In genomic region chr9:88278036-88278435, GRCh38 we compare ENCODE assay signal across 28 cellular contexts.
"Had no signal": no experiment of that assay in that cellular context is flagged by ENCODE, and none has a peak within 500 bp of the region (broad histone marks: within the 10 kb centered on the region; RNA-seq: fewer than 3 reads in every experiment).

No MANE protein-coding gene starts in this region.

- H3K9me3 ChIP-seq: lower lobe of right lung, ovary, prostate gland, testis, thyroid gland, transverse colon, upper lobe of right lung had no signal

- ATAC-seq: left cardiac atrium; left lobe of liver; left ventricle myocardium superior; lower lobe of right lung; natural killer cell; right cardiac atrium; sciatic nerve; stimulated activated naive B cell treated with anti-CD40 and anti-IgM and Interleukin-4, amounts not matched to agents 10 μg/mL and 1 μg/mL and 100 μg/mL, for 72 hours; stimulated activated naive CD8-positive, alpha-beta T cell treated with anti-CD3 and anti-CD28 coated beads, Interleukin-15, Interleukin-2, amounts not matched to agents 100 U/mL and 50 U/mL, for 24 hours; upper lobe of right lung had no signal

- H3K9me3 Mint-ChIP-seq: natural killer cell had no signal

- H3K4me1 ChIP-seq: lower lobe of right lung, prostate gland, stomach, testis, thyroid gland, transverse colon, upper lobe of right lung had no signal

- H3K4me3 Mint-ChIP-seq: mesothelial cell of epicardium; naive B cell; natural killer cell; stimulated activated naive B cell treated with anti-CD40 and anti-IgM and Interleukin-4, amounts not matched to agents 10 μg/mL and 1 μg/mL and 100 μg/mL, for 72 hours had no signal

- H3K27ac Mint-ChIP-seq: mesothelial cell of epicardium; natural killer cell; stimulated activated naive B cell treated with anti-CD40 and anti-IgM and Interleukin-4, amounts not matched to agents 10 μg/mL and 1 μg/mL and 100 μg/mL, for 72 hours had no signal

- H2AFZ ChIP-seq: hepatocyte had no signal

- H3K36me3 ChIP-seq: lower lobe of right lung, ovary, prostate gland, stomach, thyroid gland, transverse colon, upper lobe of right lung had no signal

- H3K4me3 ChIP-seq: hepatocyte, lower lobe of right lung, ovary, prostate gland, skin epidermis, stomach, testis, thyroid gland, transverse colon, upper lobe of right lung had no signal

- H3K4me2 ChIP-seq: hepatocyte had no signal

- H3K27ac ChIP-seq: hepatocyte, lower lobe of right lung, ovary, prostate gland, skin epidermis, stomach, testis, thyroid gland, transverse colon, upper lobe of right lung had no signal

- DNase-seq: kidney glomerular epithelial cell; left cardiac atrium; left ventricle myocardium superior; lower lobe of right lung; mammary epithelial cell; mesendoderm; naive B cell; natural killer cell; ovary; retina; right cardiac atrium; stimulated activated CD4-positive, alpha-beta T cell treated with anti-CD3 and anti-CD28 coated beads, Interleukin-12 subunit alpha, Interleukin-12 subunit beta, amount 100 ng/mL, for 4 hours; stimulated activated CD4-positive, alpha-beta T cell treated with anti-CD3 and anti-CD28 coated beads, Interleukin-15, amount 100 ng/mL, for 24 hours; stimulated activated CD4-positive, alpha-beta T cell treated with anti-CD3 and anti-CD28 coated beads, Interleukin-2, amount 100 ng/mL, for 24 hours; stimulated activated CD4-positive, alpha-beta T cell treated with anti-CD3 and anti-CD28 coated beads, Interleukin-4, amount 100 ng/mL, for 1 hour; stimulated activated naive B cell treated with anti-CD40 and anti-IgM and Interleukin-4, amounts not matched to agents 10 μg/mL and 1 μg/mL and 100 μg/mL, for 72 hours; stimulated activated naive CD8-positive, alpha-beta T cell treated with anti-CD3 and anti-CD28 coated beads, Interleukin-15, Interleukin-2, amounts not matched to agents 100 U/mL and 50 U/mL, for 24 hours; stomach; testis; thyroid gland; transverse colon; upper lobe of right lung had no signal

- H3K36me3 Mint-ChIP-seq: natural killer cell had no signal

- H3K27me3 ChIP-seq: hepatocyte, ovary, stomach, testis, thyroid gland, transverse colon, upper lobe of right lung had no signal
